ENCODE assay signal across 11 cellular contexts in genomic region chr1:41358152-41358937, GRCh38. TPM values are rescaled to one million over a fixed set of nuclear protein-coding genes. Genes with fewer than 3 reads are reported as not detected.
DNase-seq lines count a peak whose midpoint lies in the region; ATAC-seq lines count a peak whose summit lies in the region.
"Had no signal": no experiment of that assay in that cellular context is flagged by ENCODE, and none has a peak within 500 bp of the region (broad histone marks: within the 10 kb centered on the region; RNA-seq: fewer than 3 reads in every experiment).

No MANE protein-coding gene starts in this region.

- no peaks in the 10 kb centered on the region for H3K9me3 ChIP-seq in neuronal stem cell (replicated peaks in 1 of 2; ENCODE audit: control insufficient read depth in 2 of 2, insufficient read depth in 1 of 2, low read depth in 1 of 2, low read length in 2 of 2)

- no peak overlapping the region for H3K9ac ChIP-seq in neuronal stem cell (ENCODE audit: low read depth, low read length, poor library complexity)

- H3K4me3 ChIP-seq in neuronal stem cell (ENCODE audit: low read length in 2 of 2): peak overlapping the region in 1 of 2 donors; percentile 2

- no peak overlapping the region for H3K14ac ChIP-seq in neuronal stem cell (ENCODE audit: low read length)

- ATAC-seq in GM18873 (IDR thresholded peaks at IDR 0.05; ENCODE audit: low FRiP score, unreplicated experiment): no peak
- ATAC-seq: T-cell had no signal

- no peak overlapping the region for H3K4ac ChIP-seq in neuronal stem cell (ENCODE audit: low read length)

- no peak overlapping the region for H4K8ac ChIP-seq in neuronal stem cell (ENCODE audit: low read depth, low read length)

- peak overlapping the region; percentile 32 for H2AFZ ChIP-seq in neuronal stem cell (ENCODE audit: low read length)

- WGBS in neuronal stem cell (ENCODE audit: extremely low coverage in 2 of 2, insufficient read length in 2 of 2, insufficient replicate concordance in 1 of 2), 2 donors: no CpG with 5 or more reads among the region's 25 CpGs

- peak overlapping the region; percentile 56 for H2BK5ac ChIP-seq in neuronal stem cell (ENCODE audit: low read length)

- H2BK12ac ChIP-seq in neuronal stem cell (ENCODE audit: low read length): no peak overlapping the region

- no peak overlapping the region for H4K91ac ChIP-seq in neuronal stem cell (ENCODE audit: low read depth, low read length, poor library complexity)

- peak overlapping the region; percentile 44 for H3K18ac ChIP-seq in neuronal stem cell (ENCODE audit: low read length)

- H3K23ac ChIP-seq in neuronal stem cell (ENCODE audit: low read depth, low read length, poor library complexity): no peak overlapping the region

- H3K4me1 ChIP-seq in neuronal stem cell (ENCODE audit: control insufficient read depth in 2 of 2, insufficient read depth in 1 of 2, low read depth in 1 of 2, low read length in 2 of 2): peaks cover 23 to 39% of the 10 kb centered on the region in 2 donors

- no peak overlapping the region for H3K27ac ChIP-seq in neuronal stem cell (replicated peaks; ENCODE audit: low read length)

- H2AK5ac ChIP-seq in neuronal stem cell (ENCODE audit: low read depth, low read length): no peak overlapping the region

- in situ Hi-C loops in KBM-7 (cut with MboI; ENCODE audit: low pct_unique_long_range_greater_than_20kb, low sequenced_read_pairs): no loop called here

- no peak overlapping the region for H2BK15ac ChIP-seq in neuronal stem cell (ENCODE audit: low read length)

- no peak overlapping the region for H3K4me2 ChIP-seq in neuronal stem cell (ENCODE audit: insufficient read depth, low read length, poor library complexity, severe bottlenecking)

- no peak overlapping the region for H2BK120ac ChIP-seq in neuronal stem cell (ENCODE audit: low read depth, low read length)

- DNase-seq in D341Med (ENCODE audit: low spot score): peak; percentile 50
- DNase-seq in NCI-H1694 treated with DMSO at 0.1 percent for 48 hours (lab: John Stamatoyannopoulos, UW): peak; percentile 76
- peak; percentile 25 for DNase-seq in glomerular visceral epithelial cell (ENCODE audit: extremely low spot score)
- DNase-seq in neuronal stem cell (ENCODE audit: low spot score): no peak
- DNase-seq in NCI-H446 treated with DMSO at 0.1 percent for 48 hours (lab: John Stamatoyannopoulos, UW): no peak
- no peak for DNase-seq in kidney tubule cell (ENCODE audit: low spot score)
- no peak for DNase-seq in KBM-7
- DNase-seq: kidney glomerular epithelial cell; stimulated activated CD4-positive, alpha-beta T cell treated with anti-CD3 and anti-CD28 coated beads, Interleukin-15, amount 100 ng/mL, for 24 hours had no signal

- H3K79me1 ChIP-seq in neuronal stem cell (ENCODE audit: low read depth, low read length): no peaks in the 10 kb centered on the region

- peaks cover 10 to 48% (median 16%) of the 10 kb centered on the region in 3 experiments for H3K27me3 ChIP-seq in neuronal stem cell (ENCODE audit: control insufficient read depth in 3 of 3, insufficient read depth in 3 of 3, low read depth in 1 of 3, low read length in 3 of 3)

- no peaks in the 10 kb centered on the region for H3K36me3 ChIP-seq in neuronal stem cell (replicated peaks in 1 of 2; ENCODE audit: control insufficient read depth in 2 of 2, insufficient read depth in 2 of 2, low read length in 2 of 2)

RNA-seq across cellular contexts. Expression of gene FOXO6, which starts 2.9 kb away (rescaled TPM):
- 3.4 TPM for polyA plus RNA-seq in neuronal stem cell (2013, experiment 1 of 2)
- polyA plus RNA-seq in neuronal stem cell (2013, experiment 2 of 2): 3.1 TPM

Comparison
In these comparisons a context has a peak if more than half of its experiments do, and no peak if none do; other contexts are left out.
1. DNase-seq: peak in D341Med (single experiment), NCI-H1694 treated with DMSO at 0.1 percent for 48 hours (single experiment) and glomerular visceral epithelial cell (single experiment); none in neuronal stem cell (single experiment), NCI-H446 treated with DMSO at 0.1 percent for 48 hours (single experiment), kidney tubule cell (single experiment) and KBM-7 (single experiment).